In the genomic region with DNA sequence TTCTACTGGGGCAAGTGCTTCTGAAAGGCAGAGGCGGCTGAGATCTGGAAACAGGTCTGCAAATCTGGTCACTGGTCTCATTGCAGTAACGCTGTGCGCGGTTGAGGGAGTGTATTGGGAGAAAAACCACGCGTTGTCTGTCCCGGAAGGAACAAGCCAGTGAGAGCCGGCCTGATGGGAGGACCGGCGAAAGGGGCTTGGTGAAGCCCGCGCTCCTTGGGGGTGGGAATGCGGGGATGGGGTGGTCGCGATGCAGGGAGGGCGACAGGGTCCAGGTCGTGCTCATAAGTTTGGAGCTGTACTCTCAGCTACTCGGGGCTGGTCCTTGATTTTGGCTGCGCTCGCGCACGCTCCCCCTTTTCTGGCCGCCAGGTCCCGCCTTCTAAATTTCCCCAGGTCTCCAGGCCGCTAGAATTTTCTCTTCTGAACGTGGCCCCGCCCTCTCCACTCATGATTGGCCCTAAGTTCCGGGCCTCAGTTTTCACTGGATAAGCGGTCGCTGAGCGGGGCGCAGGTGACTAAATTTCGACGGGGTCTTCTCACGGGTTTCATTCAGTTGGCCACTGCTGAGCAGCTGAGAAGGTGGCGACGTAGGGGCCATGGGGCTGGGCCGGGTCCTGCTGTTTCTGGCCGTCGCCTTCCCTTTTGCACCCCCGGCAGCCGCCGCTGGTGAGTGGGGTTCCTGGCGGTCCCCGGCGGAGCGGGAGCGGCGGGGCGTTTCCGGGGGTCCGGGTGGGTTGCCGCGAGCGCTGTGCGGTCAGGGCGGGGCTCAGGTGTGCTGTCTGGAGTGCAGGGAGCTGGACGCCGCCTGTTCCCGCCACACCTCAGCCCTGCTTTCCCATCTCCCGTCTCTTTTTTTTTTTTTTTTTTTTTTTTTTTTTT, we compare ENCODE assay signal across 8 cellular contexts. TPM values are rescaled to one million over a fixed set of nuclear protein-coding genes. Genes with fewer than 3 reads are reported as not detected.
DNase-seq lines count a peak whose midpoint lies in the region; ATAC-seq lines count a peak whose summit lies in the region.

A gene (plus strand): TSS at position 551 of the 882 bp plus-strand sequence. CDS start 49 bp downstream, at position 600.

- H2AK5ac ChIP-seq in neuronal stem cell (ENCODE audit: low read depth, low read length): peak within 1 kb of the TSS; percentile 94

- H3K9me3 ChIP-seq in neuronal stem cell (replicated peaks in 1 of 2; ENCODE audit: control insufficient read depth in 2 of 2, insufficient read depth in 1 of 2, low read depth in 1 of 2, low read length in 2 of 2): no peaks in the 10 kb centered on the region

- no peak within 1 kb of the TSS for H4K91ac ChIP-seq in neuronal stem cell (ENCODE audit: low read depth, low read length, poor library complexity)

- H3K14ac ChIP-seq in neuronal stem cell (ENCODE audit: low read length): no peak within 1 kb of the TSS

- ATAC-seq in GM18907 (IDR thresholded peaks at IDR 0.05; ENCODE audit: unreplicated experiment) (peak; percentile 51), HG03442 (IDR thresholded peaks at IDR 0.05; ENCODE audit: unreplicated experiment) (peak; percentile 48)

- H3K27me3 ChIP-seq in neuronal stem cell (ENCODE audit: control insufficient read depth in 3 of 3, insufficient read depth in 3 of 3, low read depth in 1 of 3, low read length in 3 of 3): peaks cover 0 to 80% (median 28%) of the 10 kb centered on the region in 3 experiments

- H2AFZ ChIP-seq in neuronal stem cell (ENCODE audit: low read length): peak within 1 kb of the TSS; percentile 79

- peak within 1 kb of the TSS; percentile 87 for H3K18ac ChIP-seq in neuronal stem cell (ENCODE audit: low read length)

- no peak within 1 kb of the TSS for H3K4ac ChIP-seq in neuronal stem cell (ENCODE audit: low read length)

- no peaks in the 10 kb centered on the region for H3K79me1 ChIP-seq in neuronal stem cell (ENCODE audit: low read depth, low read length)

- peak within 1 kb of the TSS; percentile 89 for H3K4me2 ChIP-seq in neuronal stem cell (ENCODE audit: insufficient read depth, low read length, poor library complexity, severe bottlenecking)

- in situ Hi-C loops in ACHN (cut with HindIII; ENCODE audit: low pct_ligation_motif_present, low pct_unique_long_range_greater_than_20kb, low sequenced_read_pairs): no loop called here

- H3K9ac ChIP-seq in neuronal stem cell (ENCODE audit: low read depth, low read length, poor library complexity): peak within 1 kb of the TSS; percentile 37

- H2BK5ac ChIP-seq in neuronal stem cell (ENCODE audit: low read length): no peak within 1 kb of the TSS

- peaks cover 0 to 11% of the 10 kb centered on the region in 2 donors for H3K4me1 ChIP-seq in neuronal stem cell (ENCODE audit: control insufficient read depth in 2 of 2, insufficient read depth in 1 of 2, low read depth in 1 of 2, low read length in 2 of 2)

- peak within 1 kb of the TSS; percentile 5 for H2BK15ac ChIP-seq in neuronal stem cell (ENCODE audit: low read length)

- WGBS in neuronal stem cell (ENCODE audit: extremely low coverage in 2 of 2, insufficient read length in 2 of 2, insufficient replicate concordance in 1 of 2), 2 donors: no CpG with 5 or more reads among the region's 61 CpGs

- H2BK120ac ChIP-seq in neuronal stem cell (ENCODE audit: low read depth, low read length): no peak within 1 kb of the TSS

- H2BK12ac ChIP-seq in neuronal stem cell (ENCODE audit: low read length): no peak within 1 kb of the TSS

- peak within 1 kb of the TSS; percentile 56 for H4K8ac ChIP-seq in neuronal stem cell (ENCODE audit: low read depth, low read length)

- no peak within 1 kb of the TSS for H3K27ac ChIP-seq in neuronal stem cell (replicated peaks; ENCODE audit: low read length)
- peak within 1 kb of the TSS; percentile 45 for H3K27ac ChIP-seq in substantia nigra (ENCODE audit: low read depth, low read length, poor library complexity, severe bottlenecking)

- H3K36me3 ChIP-seq in neuronal stem cell (replicated peaks in 1 of 2; ENCODE audit: control insufficient read depth in 2 of 2, insufficient read depth in 2 of 2, low read length in 2 of 2): no peaks in the 10 kb centered on the region

- DNase-seq in ACHN: peak; percentile 88
- peak; percentile 90 for DNase-seq in RKO (ENCODE audit: low spot score)
- peak; percentile 66 for DNase-seq in activated gamma-delta T cell (lab: John Stamatoyannopoulos, UW)
- DNase-seq in foreskin melanocyte: peak; percentile 71
- DNase-seq in neuronal stem cell (ENCODE audit: low spot score): peak; percentile 62
- DNase-seq in substantia nigra (lab: John Stamatoyannopoulos, UW): peak in 26 of 49 donors; percentile 5 to 90 (median 32)

- H3K23ac ChIP-seq in neuronal stem cell (ENCODE audit: low read depth, low read length, poor library complexity): peak within 1 kb of the TSS; percentile 91

- peak within 1 kb of the TSS; percentile 2 to 73 for H3K4me3 ChIP-seq in neuronal stem cell (ENCODE audit: low read length in 2 of 2)

RNA-seq across cellular contexts. Expression of the gene that starts here (rescaled TPM):
- polyA plus RNA-seq in neuronal stem cell (2013, experiment 1 of 2): 9.5 TPM
- polyA plus RNA-seq in neuronal stem cell (2013, experiment 2 of 2): 9.4 TPM

Comparison
In these comparisons a context has a peak if more than half of its experiments do, and no peak if none do; other contexts are left out.
1. DNase-seq: peak in every context shown above with its lines; median percentile 90 in RKO; 88 in ACHN; 71 in foreskin melanocyte; 66 in activated gamma-delta T cell; 62 in neuronal stem cell; 32 in substantia nigra.